16 cellular contexts compared by ENCODE assay signal in genomic region chr2:74222300-74222650, GRCh38.
"Had no signal": no experiment of that assay in that cellular context is flagged by ENCODE, and none has a peak within 500 bp of the region (broad histone marks: within the 10 kb centered on the region; RNA-seq: fewer than 3 reads in every experiment).

No MANE protein-coding gene starts in this region.

- H3K9ac ChIP-seq: parathyroid adenoma had no signal

- H3K9me3 ChIP-seq: neutrophil, spleen, upper lobe of right lung had no signal

- H3K27ac ChIP-seq: neutrophil, parathyroid adenoma, spleen, upper lobe of right lung, VCaP had no signal

- H2AFZ ChIP-seq: parathyroid adenoma had no signal

- DNase-seq: activated CD8-positive, alpha-beta T cell treated with anti-CD3 and anti-CD28 coated beads for 36 hours; activated gamma-delta T cell; activated T-cell treated with anti-CD3 and anti-CD28 coated beads, Interleukin-2, amount 50 U/mL, for 4 hours; amygdala; effector memory CD8-positive, alpha-beta T cell; mesendoderm; naive thymus-derived CD4-positive, alpha-beta T cell; spleen; stimulated activated CD4-positive, alpha-beta T cell treated with anti-CD3 and anti-CD28 coated beads, Interleukin-4, amount 100 ng/mL, for 4 hours; stimulated activated naive CD4-positive, alpha-beta T cell; T-helper 2 cell; upper lobe of right lung had no signal

- H3K9me3 Mint-ChIP-seq: activated CD8-positive, alpha-beta T cell treated with anti-CD3 and anti-CD28 coated beads for 36 hours; activated T-cell treated with anti-CD3 and anti-CD28 coated beads, Interleukin-2, amount 50 U/mL, for 4 hours; effector memory CD8-positive, alpha-beta T cell; naive thymus-derived CD4-positive, alpha-beta T cell had no signal

- ATAC-seq: effector memory CD8-positive, alpha-beta T cell; naive thymus-derived CD4-positive, alpha-beta T cell; upper lobe of right lung had no signal

- H3K27me3 Mint-ChIP-seq: activated CD8-positive, alpha-beta T cell treated with anti-CD3 and anti-CD28 coated beads for 36 hours; activated naive CD8-positive, alpha-beta T cell; effector memory CD8-positive, alpha-beta T cell; naive thymus-derived CD4-positive, alpha-beta T cell had no signal

- H3K27ac Mint-ChIP-seq: activated CD8-positive, alpha-beta T cell treated with anti-CD3 and anti-CD28 coated beads for 36 hours; activated naive CD8-positive, alpha-beta T cell; effector memory CD8-positive, alpha-beta T cell had no signal

- H3K27me3 ChIP-seq: neutrophil, spleen, upper lobe of right lung had no signal

- H3K4me3 Mint-ChIP-seq: activated CD8-positive, alpha-beta T cell treated with anti-CD3 and anti-CD28 coated beads for 36 hours; activated naive CD8-positive, alpha-beta T cell; activated T-cell treated with anti-CD3 and anti-CD28 coated beads, Interleukin-2, amount 50 U/mL, for 4 hours; effector memory CD8-positive, alpha-beta T cell; naive thymus-derived CD4-positive, alpha-beta T cell had no signal

- H3K79me2 ChIP-seq: parathyroid adenoma had no signal

- H3K4me1 ChIP-seq: spleen, upper lobe of right lung had no signal

- H3K4me3 ChIP-seq: spleen, upper lobe of right lung had no signal
